In genomic region chr2:69915050-69915945, GRCh38 we compare ENCODE assay signal across 1 cellular context.
TF ChIP-seq lines count a peak whose summit lies in the region.

TSS of gene MXD1 (plus strand) at chr2:69915109. CDS start at chr2:69915331, 222 bp downstream.

TF ChIP-seq in HepG2, 621 proteins besides CTCF, POLR2A, EP300 and RAD21 (continued from another document and continues in another):
- TF ChIP-seq ZBTB40 (IDR thresholded peaks at IDR 0.05): no peak
- TF ChIP-seq ZBTB40 (CRISPR knock-in tag; IDR thresholded peaks at IDR 0.05): peak; percentile 30; the same call in 1 of the 2 replicates
- TF ChIP-seq ZNF101 (CRISPR knock-in tag; IDR thresholded peaks at IDR 0.05; ENCODE audit: borderline replicate concordance, low read depth): no peak
- TF ChIP-seq PATZ1 (CRISPR knock-in tag; IDR thresholded peaks at IDR 0.05): peak; percentile 61
- TF ChIP-seq ARID4A (CRISPR knock-in tag; IDR thresholded peaks at IDR 0.05; ENCODE audit: borderline replicate concordance): peak; percentile 87
- no peak for TF ChIP-seq TBX3 (IDR thresholded peaks at IDR 0.05; ENCODE audit: borderline replicate concordance)
- TF ChIP-seq ZNF546 (CRISPR knock-in tag; conservative IDR thresholded peaks at IDR 0.05): no peak
- no peak for TF ChIP-seq IRF1 (CRISPR knock-in tag; IDR thresholded peaks at IDR 0.05; ENCODE audit: low read depth)
- TF ChIP-seq KLF16 (CRISPR knock-in tag; IDR thresholded peaks at IDR 0.05): no peak; a peak in 1 of 4 replicates
- no peak for TF ChIP-seq ATF1 (CRISPR knock-in tag; IDR thresholded peaks at IDR 0.05)
- peak; percentile 85 for TF ChIP-seq HDAC1 (CRISPR knock-in tag; IDR thresholded peaks at IDR 0.05)
- no peak for TF ChIP-seq ASH2L (IDR thresholded peaks at IDR 0.05; ENCODE audit: insufficient read length, low read depth, low read length)
- TF ChIP-seq FOXO1 (CRISPR knock-in tag; IDR thresholded peaks at IDR 0.05): peak; percentile 64; the same call in 1 of the 2 replicates
- no peak for TF ChIP-seq RFX3 (CRISPR knock-in tag; IDR thresholded peaks at IDR 0.05)
- peak; percentile 86 for TF ChIP-seq MXD1 (CRISPR knock-in tag; IDR thresholded peaks at IDR 0.05)
- TF ChIP-seq ELK4 (CRISPR knock-in tag; IDR thresholded peaks at IDR 0.05; ENCODE audit: borderline replicate concordance): no peak
- TF ChIP-seq GMEB2 (CRISPR knock-in tag; IDR thresholded peaks at IDR 0.05; ENCODE audit: low read depth): no peak
- no peak for TF ChIP-seq CREBL2 (CRISPR knock-in tag; IDR thresholded peaks at IDR 0.05; ENCODE audit: borderline replicate concordance)
- TF ChIP-seq HIVEP1 (CRISPR knock-in tag; IDR thresholded peaks at IDR 0.05): 0 out of 2 replicates have a peak, but pooled peaks have one; percentile 6
- TF ChIP-seq ZBTB25 (CRISPR knock-in tag; IDR thresholded peaks at IDR 0.05): no peak
- 0 out of 2 replicates have a peak, but pooled peaks have one; percentile 36 for TF ChIP-seq ZBTB26 (CRISPR knock-in tag; IDR thresholded peaks at IDR 0.05; ENCODE audit: borderline replicate concordance)
- TF ChIP-seq ZMAT5 (CRISPR knock-in tag; IDR thresholded peaks at IDR 0.05; ENCODE audit: borderline replicate concordance, low read depth): no peak
- no peak for TF ChIP-seq KDM1A (CRISPR knock-in tag; IDR thresholded peaks at IDR 0.05)
- no peak for TF ChIP-seq ETV5 (CRISPR knock-in tag; IDR thresholded peaks at IDR 0.05; ENCODE audit: borderline replicate concordance)
- peak; percentile 58; the same call in 1 of the 2 replicates for TF ChIP-seq NFE2L1 (CRISPR knock-in tag; IDR thresholded peaks at IDR 0.05; ENCODE audit: borderline replicate concordance)
- TF ChIP-seq ZNF605 (CRISPR knock-in tag; IDR thresholded peaks at IDR 0.05): peak; percentile 6; the same call in 1 of the 2 replicates
- TF ChIP-seq KAT7 (CRISPR knock-in tag; IDR thresholded peaks at IDR 0.05; ENCODE audit: borderline replicate concordance): peak; percentile 28; the same call in 1 of the 2 replicates
- TF ChIP-seq ZNF292 (CRISPR knock-in tag; IDR thresholded peaks at IDR 0.05; ENCODE audit: borderline replicate concordance, low read depth): no peak; the same call in 1 of the 2 replicates
